In genomic region chr7:111041577-111041976, GRCh38 we compare ENCODE assay signal across 1 cellular context.
TF ChIP-seq lines count a peak whose summit lies in the region.

No MANE protein-coding gene starts in this region.

TF ChIP-seq in IMR-90, 13 proteins besides CTCF, POLR2A, EP300 and RAD21 (continued from another document):
- no peak for TF ChIP-seq USF2 (IDR thresholded peaks at IDR 0.05; ENCODE audit: low read depth, low read length)
